In the genomic region with DNA sequence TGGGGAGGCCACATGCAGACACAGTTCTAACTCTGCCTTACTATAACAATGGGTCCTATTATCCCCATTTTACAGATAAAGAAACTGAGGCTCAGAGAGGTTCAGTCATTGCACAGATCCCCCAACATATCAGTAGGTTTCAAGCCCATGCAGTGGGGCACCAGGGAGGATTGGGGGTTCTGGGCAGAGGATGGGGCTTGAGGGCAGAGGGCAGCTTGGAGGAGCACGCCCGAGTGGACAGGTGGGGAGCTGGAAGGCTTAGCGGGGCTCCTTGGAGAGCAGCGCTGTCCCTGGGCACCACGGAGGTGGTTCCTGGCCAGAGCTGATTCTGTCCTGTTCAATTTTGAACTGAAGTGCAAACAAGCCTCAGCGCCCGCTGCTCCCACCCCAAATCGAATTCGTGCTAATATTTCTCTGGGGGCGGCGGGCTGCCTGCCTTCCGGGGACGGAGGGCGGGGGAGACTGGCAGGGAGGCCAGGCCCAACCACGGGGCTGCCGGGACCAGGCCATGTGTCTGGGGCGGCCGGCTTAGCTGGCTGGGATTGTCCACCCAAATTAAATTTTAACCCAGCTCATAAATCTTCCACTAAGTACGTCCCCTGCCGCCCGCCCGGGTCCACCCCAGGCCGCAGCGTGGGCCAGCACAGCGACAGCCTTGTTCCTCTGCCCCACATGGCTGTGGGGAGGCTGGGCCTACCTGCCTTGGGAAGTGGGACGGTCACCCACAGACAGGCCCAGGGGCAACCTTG, we compare ENCODE assay signal across 23 cellular contexts. TPM values are rescaled to one million over a fixed set of nuclear protein-coding genes. Genes with fewer than 3 reads are reported as not detected.
A peak's percentile ranks its signal among the peaks of the same experiment; 100 is the strongest.
DNase-seq lines count a peak whose midpoint lies in the region; ATAC-seq, FAIRE-seq and TF ChIP-seq lines count a peak whose summit lies in the region.
"Had no signal": no experiment of that assay in that cellular context is flagged by ENCODE, and none has a peak within 500 bp of the region (broad histone marks: within the 10 kb centered on the region; RNA-seq: fewer than 3 reads in every experiment).

No MANE protein-coding gene starts in this region.

- POLR2A ChIA-PET in HepG2 (lab: Yijun Ruan, JAX) (interaction anchor here (0.6 to 2.0 kb wide), 5 partner anchors 14 to 81 kb away, joined by 3 to 7 read pairs (median 3); a partner anchor contains a TSS), MCF 10A (lab: Yijun Ruan, JAX) (no interaction called here)

- H3K27ac Mint-ChIP-seq in MCF 10A (ENCODE audit: low read depth, unreplicated experiment) (no peak overlapping the region), immature natural killer cell (no peak overlapping the region)
- H3K27ac Mint-ChIP-seq: activated B cell treated with CpG ODN at 0.5 μM for 24 hours; activated CD4-positive, alpha-beta memory T cell treated with anti-CD3 and anti-CD28 coated beads for 36 hours; CD4-positive, alpha-beta T cell; endodermal cell; HFFc6; mesothelial cell of epicardium; natural killer cell treated with Interleukin-12 subunit alpha and Interleukin-12 subunit beta and Interleukin-15 and Interleukin-18, amount 100 ng/mL, for 72 hours; T-helper 2 cell treated with Interferon-gamma antibody and Interleukin-4, amounts not matched to agents 5 μg/mL and 100 μg/mL, for 36 hours had no signal

- peak overlapping the region; percentile 38 for H3K9ac ChIP-seq in HepG2 (ENCODE audit: insufficient read depth, low read depth, low read length)

- in situ Hi-C loops in HepG2 (cut with HindIII; ENCODE audit: extremely low pct_ligation_motif_present, low pct_unique_long_range_greater_than_20kb): loop anchor here (5.0 kb wide), 1 partner anchor 62 kb away; no protein-coding TSS in a partner anchor

- H3K79me2 ChIP-seq in HepG2 (ENCODE audit: insufficient read depth, low read length): no peaks in the 10 kb centered on the region

- DNase-seq in H7 (peak; percentile 60), HepG2 (ENCODE audit: low spot score) (peak; percentile 72), tibial nerve (ENCODE audit: low spot score in 2 of 2) (no peak), GM12892 (ENCODE audit: insufficient read length) (no peak), MCF 10A (ENCODE audit: unreplicated experiment) (no peak), immature natural killer cell (no peak), DMS53 (lab: John Stamatoyannopoulos, UW) (no peak)
- DNase-seq: activated B cell treated with CpG ODN at 0.5 μM for 24 hours; activated CD4-positive, alpha-beta memory T cell treated with anti-CD3 and anti-CD28 coated beads for 36 hours; CD4-positive, alpha-beta T cell; endodermal cell; HFFc6; NCI-H1417; SJCRH30 had no signal

- BruUV-seq in HepG2 (replicated peaks; lab: Mats Ljungman, UMichigan): TSS peak; percentile 45
- BruUV-seq in MCF 10A (replicated peaks; lab: Mats Ljungman, UMichigan): no TSS peak

- ATAC-seq in HepG2: peak; percentile 87
- ATAC-seq: natural killer cell treated with Interleukin-12 subunit alpha and Interleukin-12 subunit beta and Interleukin-15 and Interleukin-18, amount 100 ng/mL, for 72 hours; Panc1 had no signal

- H3K4me3 ChIP-seq in H7 (ENCODE audit: insufficient read depth, low read depth, low read length): no peak overlapping the region
- peak overlapping the region; percentile 27 to 44 (median 33); a peak in 4 of 6 replicates for H3K4me3 ChIP-seq in HepG2 (replicated peaks in 1 of 3; ENCODE audit: insufficient read depth in 1 of 3, low read depth in 2 of 3, low read length in 3 of 3)
- no peak overlapping the region for H3K4me3 ChIP-seq in tibial nerve
- H3K4me3 ChIP-seq: adrenal gland, coronary artery, SJCRH30 had no signal

- H3K27me3 Mint-ChIP-seq in MCF 10A (ENCODE audit: insufficient read depth, unreplicated experiment) (no peaks in the 10 kb centered on the region), immature natural killer cell (ENCODE audit: low read depth in 3 of 3) (peaks cover 1 to 7% (median 3%) of the 10 kb centered on the region in 3 donors)
- H3K27me3 Mint-ChIP-seq: activated CD4-positive, alpha-beta memory T cell treated with anti-CD3 and anti-CD28 coated beads for 36 hours; CD4-positive, alpha-beta T cell; natural killer cell treated with Interleukin-12 subunit alpha and Interleukin-12 subunit beta and Interleukin-15 and Interleukin-18, amount 100 ng/mL, for 72 hours had no signal

- no peaks in the 10 kb centered on the region for H3K9me3 ChIP-seq in HepG2 (ENCODE audit: low read length)
- H3K9me3 ChIP-seq in tibial nerve: no peaks in the 10 kb centered on the region
- H3K9me3 ChIP-seq: adrenal gland, SJCRH30 had no signal

- WGBS in HepG2 (ENCODE audit: low lambda C conversion rate): 0% methylated on average over 6 of the region's 26 CpGs
- 67 to 69% methylated on average over 23 to 25 of the region's 26 CpGs for WGBS in tibial nerve, 2 donors

- H3K36me3 Mint-ChIP-seq in MCF 10A (ENCODE audit: insufficient read depth, unreplicated experiment): no peaks in the 10 kb centered on the region
- H3K36me3 Mint-ChIP-seq in immature natural killer cell: no peaks in the 10 kb centered on the region
- H3K36me3 Mint-ChIP-seq: activated CD4-positive, alpha-beta memory T cell treated with anti-CD3 and anti-CD28 coated beads for 36 hours; natural killer cell treated with Interleukin-12 subunit alpha and Interleukin-12 subunit beta and Interleukin-15 and Interleukin-18, amount 100 ng/mL, for 72 hours had no signal

- H3K4me2 ChIP-seq in HepG2 (ENCODE audit: low read depth, low read length): peak overlapping the region; percentile 61

- H2AFZ ChIP-seq in HepG2 (ENCODE audit: low read length): no peak overlapping the region

- no peak for FAIRE-seq in HepG2 (lab: Jason Lieb, UNC)
- no peak for FAIRE-seq in GM12892 (lab: Jason Lieb, UNC)
- FAIRE-seq: bronchial epithelial cell, urothelium cell line had no signal

- CTCF ChIA-PET in HepG2 (lab: Yijun Ruan, JAX; ENCODE audit: low intra/inter-chr PET ratio, low total read pairs) (no interaction called here), MCF 10A (lab: Yijun Ruan, JAX) (no interaction called here)

- no peak for TF ChIP-seq RAD21 in HepG2 (CRISPR knock-in tag; IDR thresholded peaks at IDR 0.05)

- H3K9me3 Mint-ChIP-seq in MCF 10A (ENCODE audit: unreplicated experiment) (no peaks in the 10 kb centered on the region), immature natural killer cell (no peaks in the 10 kb centered on the region)
- H3K9me3 Mint-ChIP-seq: activated B cell treated with CpG ODN at 0.5 μM for 24 hours; activated CD4-positive, alpha-beta memory T cell treated with anti-CD3 and anti-CD28 coated beads for 36 hours; CD4-positive, alpha-beta T cell; endodermal cell; HFFc6; mesothelial cell of epicardium; natural killer cell treated with Interleukin-12 subunit alpha and Interleukin-12 subunit beta and Interleukin-15 and Interleukin-18, amount 100 ng/mL, for 72 hours; T-helper 2 cell treated with Interferon-gamma antibody and Interleukin-4, amounts not matched to agents 5 μg/mL and 100 μg/mL, for 36 hours had no signal

- H3K4me1 Mint-ChIP-seq in MCF 10A (ENCODE audit: insufficient read depth, unreplicated experiment) (no peaks in the 10 kb centered on the region), immature natural killer cell (no peaks in the 10 kb centered on the region)
- H3K4me1 Mint-ChIP-seq: activated B cell treated with CpG ODN at 0.5 μM for 24 hours had no signal

- peak; percentile 38; the same call in 1 of the 2 replicates for TF ChIP-seq CTCF in VCaP (conservative IDR thresholded peaks at IDR 0.05)
- peak; percentile 25 for TF ChIP-seq CTCF in HepG2 (CRISPR knock-in tag; IDR thresholded peaks at IDR 0.05)
- no peak for TF ChIP-seq CTCF in tibial nerve (IDR thresholded peaks at IDR 0.05)
- TF ChIP-seq CTCF in MCF 10A (IDR thresholded peaks at IDR 0.05; ENCODE audit: unreplicated experiment): no peak

- no peaks in the 10 kb centered on the region for H3K36me3 ChIP-seq in H7 (replicated peaks; ENCODE audit: control insufficient read depth, insufficient read depth, low read length)
- H3K36me3 ChIP-seq in HepG2 (replicated peaks in 1 of 2; ENCODE audit: control insufficient read depth in 1 of 2, insufficient read depth in 2 of 2, low read length in 2 of 2): no peaks in the 10 kb centered on the region
- no peaks in the 10 kb centered on the region for H3K36me3 ChIP-seq in tibial nerve
- H3K36me3 ChIP-seq: adrenal gland, SJCRH30 had no signal

- intact Hi-C loops in HepG2 (cut with micrococcal nuclease; ENCODE audit: unreplicated experiment): loop anchor here (5.0 kb wide), 1 partner anchor 38 kb away; no protein-coding TSS in a partner anchor
- intact Hi-C loops in MCF 10A (cut with micrococcal nuclease): no loop called here

- H3K27ac ChIP-seq in VCaP (peak overlapping the region; percentile 96), HepG2 (ENCODE audit: extremely low read length, insufficient read depth, low read length) (peak overlapping the region; percentile 25), tibial nerve (peak overlapping the region in 3 of 4 donors; percentile 34 to 83 (median 61))
- H3K27ac ChIP-seq: coronary artery, SJCRH30 had no signal

- TF ChIP-seq EP300 in HepG2 (IDR thresholded peaks at IDR 0.05; ENCODE audit: low read depth in 2 of 2, low read length in 2 of 2): no peak
- no peak for TF ChIP-seq EP300 in HepG2 (CRISPR knock-in tag; IDR thresholded peaks at IDR 0.05; ENCODE audit: borderline replicate concordance)
- TF ChIP-seq EP300 in tibial nerve (IDR thresholded peaks at IDR 0.05): no peak

- peaks cover 31% of the 10 kb centered on the region for H3K4me1 ChIP-seq in HepG2 (ENCODE audit: insufficient read depth, low read length)
- peaks cover 0 to 66% (median 17%) of the 10 kb centered on the region in 4 donors for H3K4me1 ChIP-seq in tibial nerve
- H3K4me1 ChIP-seq: adrenal gland had no signal

- H3K4me3 Mint-ChIP-seq in MCF 10A (ENCODE audit: unreplicated experiment) (no peak overlapping the region), immature natural killer cell (no peak overlapping the region)
- H3K4me3 Mint-ChIP-seq: activated B cell treated with CpG ODN at 0.5 μM for 24 hours; activated CD4-positive, alpha-beta memory T cell treated with anti-CD3 and anti-CD28 coated beads for 36 hours; CD4-positive, alpha-beta T cell; endodermal cell; HFFc6; mesothelial cell of epicardium; natural killer cell treated with Interleukin-12 subunit alpha and Interleukin-12 subunit beta and Interleukin-15 and Interleukin-18, amount 100 ng/mL, for 72 hours; T-helper 2 cell treated with Interferon-gamma antibody and Interleukin-4, amounts not matched to agents 5 μg/mL and 100 μg/mL, for 36 hours had no signal

- peaks cover 3% of the 10 kb centered on the region; the same call in 1 of the 2 replicates for H4K20me1 ChIP-seq in HepG2 (ENCODE audit: insufficient read depth, low read length)

- TF ChIP-seq POLR2A in HepG2 (IDR thresholded peaks at IDR 0.05; ENCODE audit: insufficient read depth in 1 of 2, low read depth in 2 of 2, low read length in 2 of 2): no peak
- no peak for TF ChIP-seq POLR2A in tibial nerve (IDR thresholded peaks at IDR 0.05)
- no peak for TF ChIP-seq POLR2A in GM12892 (IDR thresholded peaks at IDR 0.05; ENCODE audit: low read depth, low read length)

- H3K27me3 ChIP-seq in H7 (ENCODE audit: control insufficient read depth, insufficient read depth, low read length) (no peaks in the 10 kb centered on the region; the same call in 1 of the 2 replicates), HepG2 (ENCODE audit: control insufficient read depth in 1 of 2, insufficient read depth in 2 of 2, low read length in 2 of 2) (no peaks in the 10 kb centered on the region; a peak in 1 of 5 replicates), tibial nerve (no peaks in the 10 kb centered on the region)
- H3K27me3 ChIP-seq: adrenal gland, SJCRH30 had no signal

RNA-seq across cellular contexts. Expression of a gene that starts 49.4 kb away (rescaled TPM):
- total RNA-seq in H7 (2014; rRNA removed; shearing (Covaris generic)): 0.94 and 1.7 TPM in 2 replicates
- total RNA-seq in HepG2 (2016; rRNA removed; fragmentation: Illumina TruSeq; extraction: Trizol) (0.02 TPM in 1 of 2 replicates, not detected in the other), tibial nerve (1 to 10 TPM in 1 of 4 donors, under 1 TPM in 3; 0.39 to 2.1 (median 0.52) TPM), MCF 10A (2022) (2.7 and 7.0 TPM in 2 replicates)
- total RNA-seq in HepG2 (2016; cell fraction: cytosol; rRNA removed; fragmentation: Illumina TruSeq; extraction: Trizol; ENCODE audit: low read depth): not detected in 2 replicates
- total RNA-seq in HepG2 (2016; cell fraction: insoluble cytoplasmic fraction; rRNA removed; fragmentation: Illumina TruSeq; extraction: Trizol): not detected in 2 replicates
- not detected in 2 replicates for total RNA-seq in HepG2 (2016; cell fraction: membrane; rRNA removed; fragmentation: Illumina TruSeq; extraction: Trizol)
- 0.09 TPM in 1 of 2 replicates, not detected in the other for total RNA-seq in HepG2 (2016; cell fraction: nucleus; rRNA removed; fragmentation: Illumina TruSeq; extraction: Trizol)
- polyA plus RNA-seq in HepG2 (2011; rRNA removed) (0.08 TPM in 2 replicates), immature natural killer cell (not detected)
- polyA plus RNA-seq in HepG2 (2011; cell fraction: cytosol; rRNA removed): 0.03 TPM in 2 replicates
- polyA plus RNA-seq in HepG2 (2011; cell fraction: nucleus; rRNA removed): 0.06 and 0.10 TPM in 2 replicates
- 0.28 and 0.32 TPM in 2 replicates for polyA plus RNA-seq in HepG2 (2012)
- not detected in 2 replicates for polyA plus RNA-seq in HepG2 (2016; cell fraction: cytosol; fragmentation: Illumina TruSeq; extraction: Trizol; ENCODE audit: low read depth)
- polyA plus RNA-seq in HepG2 (2016; cell fraction: insoluble cytoplasmic fraction; fragmentation: Illumina TruSeq; extraction: Trizol; ENCODE audit: low read depth): 0.10 TPM in 1 of 2 replicates, not detected in the other
- not detected in 2 replicates for polyA plus RNA-seq in HepG2 (2016; cell fraction: membrane; fragmentation: Illumina TruSeq; extraction: Trizol; ENCODE audit: low read depth)
- not detected in 2 replicates for polyA plus RNA-seq in HepG2 (2016; cell fraction: nucleus; fragmentation: Illumina TruSeq; extraction: Trizol; ENCODE audit: insufficient read depth, low read depth)
- 0.07 and 0.22 TPM in 2 replicates for polyA minus RNA-seq in HepG2 (2011; rRNA and poly(A)+ RNA removed; ENCODE audit: low replicate concordance)
- 0.18 and 0.20 TPM in 2 replicates for polyA minus RNA-seq in HepG2 (2011; cell fraction: cytosol; rRNA and poly(A)+ RNA removed)
- 0.39 TPM in 1 of 2 replicates, not detected in the other for polyA minus RNA-seq in HepG2 (2011; cell fraction: nucleus; rRNA and poly(A)+ RNA removed)
- polyA plus RNA-seq in GM12892 (2012; ENCODE audit: missing spikeins): 0.06 TPM
- total RNA-seq: activated B cell treated with CpG ODN at 0.5 μM for 24 hours; CD4-positive, alpha-beta T cell; endodermal cell; natural killer cell treated with Interleukin-12 subunit alpha and Interleukin-12 subunit beta and Interleukin-15 and Interleukin-18, amount 100 ng/mL, for 72 hours had no signal

Comparison
In these comparisons a context has a peak if more than half of its experiments do, and no peak if none do; other contexts are left out.
1. DNase-seq: peak in H7 (single experiment) and HepG2 (single experiment); none in tibial nerve (0 of 2), GM12892 (single experiment), MCF 10A (single experiment), immature natural killer cell (0 of 3) and DMS53 (single experiment).
2. H3K4me3 ChIP-seq: peak in HepG2 (3 of 3); none in H7 (single experiment) and tibial nerve (0 of 4).
3. H3K27ac ChIP-seq: peak in every context shown above with its lines; median percentile 96 in VCaP; 61 in tibial nerve; 25 in HepG2.
4. CTCF ChIP-seq: peak in VCaP (single experiment) and HepG2 (single experiment); none in tibial nerve (0 of 5) and MCF 10A (single experiment).